In the genomic region with DNA sequence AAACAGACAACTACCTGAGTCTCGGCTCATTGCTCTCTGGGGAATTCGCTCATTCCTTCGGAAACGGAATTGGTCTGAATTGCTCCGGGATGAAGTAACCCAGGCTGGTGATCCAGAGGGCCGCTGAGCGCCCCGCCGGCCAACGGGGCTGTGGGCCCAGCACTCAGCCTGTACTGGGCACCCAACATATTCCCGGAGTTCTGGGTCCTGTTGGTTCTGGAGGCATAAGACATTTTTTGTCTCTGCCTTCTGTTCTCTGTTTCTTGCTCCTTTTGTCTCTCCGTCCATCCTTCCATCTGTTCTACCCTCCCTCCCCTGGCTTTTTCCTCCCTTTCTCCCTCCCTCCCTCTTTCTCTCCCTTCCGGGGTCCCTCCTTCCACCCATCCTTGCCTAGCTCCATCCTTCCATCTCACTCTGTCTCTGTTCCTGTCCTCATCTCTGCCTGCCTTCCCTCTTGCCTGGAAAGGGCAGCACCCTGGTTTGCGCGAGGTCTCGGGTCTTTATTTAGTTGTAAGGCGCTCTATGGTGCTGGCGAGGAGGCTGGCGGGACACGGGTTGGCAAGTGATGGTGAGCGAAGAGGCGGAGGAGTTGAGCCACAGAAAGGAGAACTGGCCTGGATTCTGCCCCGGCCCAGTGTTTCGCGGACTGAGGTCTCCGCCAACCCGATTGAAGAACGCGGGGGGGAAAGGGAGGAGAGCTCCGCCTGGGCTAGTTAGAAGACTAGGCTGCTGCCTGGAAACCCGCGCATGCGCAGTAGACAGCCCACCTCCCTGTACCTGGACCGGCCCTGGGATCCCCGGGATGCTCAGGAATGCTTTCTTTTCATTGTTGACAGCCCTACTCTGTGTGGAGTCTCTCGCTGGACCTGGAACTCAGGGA, we compare ENCODE assay signal across 8 cellular contexts.
DNase-seq lines count a peak whose midpoint lies in the region; ATAC-seq and TF ChIP-seq lines count a peak whose summit lies in the region.

No MANE protein-coding gene starts in this region.

- ATAC-seq in GM19463 (IDR thresholded peaks at IDR 0.05; ENCODE audit: unreplicated experiment) = peak; percentile 58
- peak; percentile 45 to 67 (median 46) for ATAC-seq in natural killer cell

- no peaks in the 10 kb centered on the region for H4K20me1 ChIP-seq in fibroblast of lung (ENCODE audit: control insufficient read depth, extremely low read depth, insufficient read depth, low read length)

- H3K36me3 Mint-ChIP-seq in natural killer cell = peaks cover 10% of the 10 kb centered on the region

- H3K9me3 Mint-ChIP-seq in natural killer cell = peaks cover 11 to 18% of the 10 kb centered on the region in 2 donors

- H3K27ac ChIP-seq in HL-60 (replicated peaks) (no peak overlapping the region), fibroblast of lung (ENCODE audit: insufficient read depth, low read length) (no peak overlapping the region), stomach (peak overlapping the region in 1 of 5 donors; percentile 3)

- DNase-seq in AG09319 (ENCODE audit: extremely low read depth, low read depth) (peak; percentile 77), HL-60 (ENCODE audit: low read depth in 1 of 2, low spot score in 1 of 2) (peak; percentile 80 to 86), activated T-cell treated with anti-CD3 and anti-CD28 coated beads for 4 hours (peak; percentile 58), fibroblast of lung (ENCODE audit: low read depth in 2 of 2) (peak; percentile 88 to 92), natural killer cell (peak; percentile 31), stomach (peak; percentile 79), NCI-H1105 (lab: John Stamatoyannopoulos, UW) (no peak)

- H3K4me3 ChIP-seq in HL-60 (replicated peaks; ENCODE audit: insufficient read depth, low read length) (peak overlapping the region; percentile 65), fibroblast of lung (replicated peaks in 1 of 4; ENCODE audit: control extremely low read depth in 1 of 4, insufficient read depth in 1 of 4, low read depth in 3 of 4, low read length in 4 of 4) (peak overlapping the region; percentile 34 to 66 (median 58)), stomach (peak overlapping the region in 3 of 4 donors; percentile 10 to 32 (median 21))

- H3K27me3 Mint-ChIP-seq in natural killer cell (ENCODE audit: low read depth in 2 of 2) = peaks cover 14 to 17% of the 10 kb centered on the region in 2 donors

- TF ChIP-seq CTCF in AG09319 (IDR thresholded peaks at IDR 0.05; ENCODE audit: low read depth, low read length) (no peak), HL-60 (IDR thresholded peaks at IDR 0.05; ENCODE audit: insufficient read depth, low read length) (no peak), fibroblast of lung (conservative IDR thresholded peaks at IDR 0.05 in 1 of 2, IDR thresholded peaks at IDR 0.05 in 1 of 2; ENCODE audit: low read depth in 1 of 2, low read length in 2 of 2) (no peak), natural killer cell (IDR thresholded peaks at IDR 0.05) (no peak), stomach (IDR thresholded peaks at IDR 0.05) (no peak)

- TF ChIP-seq POLR2A in stomach (IDR thresholded peaks at IDR 0.05) = no peak

- peak overlapping the region; percentile 60 to 78 for H3K27ac Mint-ChIP-seq in natural killer cell

- no peak overlapping the region for H3K9ac ChIP-seq in fibroblast of lung (ENCODE audit: insufficient read depth, low read length)

- intact Hi-C loops in natural killer cell (cut with micrococcal nuclease) = no loop called here
- intact Hi-C loops in stomach (cut with DNase I; ENCODE audit: low total_unique reads) = no loop called here

- H3K36me3 ChIP-seq in fibroblast of lung (ENCODE audit: control insufficient read depth, insufficient read depth, low read length) (no peaks in the 10 kb centered on the region), stomach (no peaks in the 10 kb centered on the region)

- H3K4me2 ChIP-seq in fibroblast of lung (ENCODE audit: extremely low read depth, insufficient read depth, low read length) = peak overlapping the region; percentile 89

- H3K79me2 ChIP-seq in fibroblast of lung (ENCODE audit: control insufficient read depth, insufficient read depth, low read length) = no peaks in the 10 kb centered on the region

- H3K27me3 ChIP-seq in HL-60 (ENCODE audit: insufficient read depth, poor library complexity, severe bottlenecking) = no peaks in the 10 kb centered on the region
- H3K27me3 ChIP-seq in fibroblast of lung (ENCODE audit: control insufficient read depth, insufficient read depth, low read length) = peaks cover 8% of the 10 kb centered on the region
- H3K27me3 ChIP-seq in stomach = peaks cover 4 to 48% (median 10%) of the 10 kb centered on the region in 3 donors

- WGBS in stomach, 5 donors = 15 to 25% (median 24%) methylated on average over 36 of the region's 36 CpGs

- H3K4me1 Mint-ChIP-seq in natural killer cell = peaks cover 16 to 19% of the 10 kb centered on the region in 2 donors

- H3K4me1 ChIP-seq in fibroblast of lung (ENCODE audit: control insufficient read depth, extremely low read depth, insufficient read depth, low read length) = peaks cover 2% of the 10 kb centered on the region
- peaks cover 0 to 6% (median 2%) of the 10 kb centered on the region in 4 donors for H3K4me1 ChIP-seq in stomach

- no peaks in the 10 kb centered on the region for H3K9me3 ChIP-seq in fibroblast of lung (ENCODE audit: control insufficient read depth, insufficient read depth, low read depth, low read length)
- peaks cover 7 to 64% (median 52%) of the 10 kb centered on the region in 4 donors for H3K9me3 ChIP-seq in stomach

- H3K4me3 Mint-ChIP-seq in natural killer cell = peak overlapping the region; percentile 73

- H2AFZ ChIP-seq in fibroblast of lung (ENCODE audit: low read length) = peak overlapping the region; percentile 92

- TF ChIP-seq EP300 in stomach (IDR thresholded peaks at IDR 0.05) = no peak
